20 cellular contexts compared by ENCODE assay signal in genomic region chr2:231218356-231218755, GRCh38.
"Had no signal": no experiment of that assay in that cellular context is flagged by ENCODE, and none has a peak within 500 bp of the region (broad histone marks: within the 10 kb centered on the region; RNA-seq: fewer than 3 reads in every experiment).

No MANE protein-coding gene starts in this region.

- ATAC-seq: effector memory CD8-positive, alpha-beta T cell; foreskin keratinocyte; left colon; left ventricle myocardium superior; naive thymus-derived CD4-positive, alpha-beta T cell; right cardiac atrium; stimulated activated effector memory CD8-positive, alpha-beta T cell treated with anti-CD3 and anti-CD28 coated beads, Interleukin-12 subunit alpha, Interleukin-12 subunit beta, amount 100 ng/mL, for 72 hours; stimulated activated naive CD8-positive, alpha-beta T cell treated with anti-CD3 and anti-CD28 coated beads, Interleukin-15, amount 100 ng/mL, for 72 hours; upper lobe of right lung had no signal

- H3K27ac ChIP-seq: epithelial cell of prostate, foreskin keratinocyte, neutrophil, ovary, testis, tibial nerve, upper lobe of right lung, vagina had no signal

- H3K36me3 ChIP-seq: neutrophil, ovary, vagina had no signal

- H3K9me3 ChIP-seq: neutrophil, ovary, testis, tibial nerve, upper lobe of right lung, vagina had no signal

- DNase-seq: effector memory CD8-positive, alpha-beta T cell; foreskin keratinocyte; hippocampal formation; left colon; left ventricle myocardium superior; mesenchymal stem cell; naive thymus-derived CD4-positive, alpha-beta T cell; ovary; right cardiac atrium; stimulated activated CD4-positive, alpha-beta T cell treated with anti-CD3 and anti-CD28 coated beads, Interleukin-4, amount 100 ng/mL, for 1 hour; stimulated activated CD8-positive, alpha-beta memory T cell treated with anti-CD3 and anti-CD28 coated beads, Interleukin-4, amount 100 ng/mL, for 48 hours; stimulated activated naive CD8-positive, alpha-beta T cell treated with anti-CD3 and anti-CD28 coated beads, Interleukin-15, amount 100 ng/mL, for 72 hours; testis had no signal

- H3K4me3 ChIP-seq: lung, ovary, testis, tibial nerve, upper lobe of right lung, vagina had no signal

- H3K4me1 ChIP-seq: foreskin keratinocyte, testis had no signal

- H3K27me3 ChIP-seq: foreskin keratinocyte, neutrophil, ovary, testis, tibial nerve, upper lobe of right lung, vagina had no signal
